8 cellular contexts compared by ENCODE assay signal in the genomic region with DNA sequence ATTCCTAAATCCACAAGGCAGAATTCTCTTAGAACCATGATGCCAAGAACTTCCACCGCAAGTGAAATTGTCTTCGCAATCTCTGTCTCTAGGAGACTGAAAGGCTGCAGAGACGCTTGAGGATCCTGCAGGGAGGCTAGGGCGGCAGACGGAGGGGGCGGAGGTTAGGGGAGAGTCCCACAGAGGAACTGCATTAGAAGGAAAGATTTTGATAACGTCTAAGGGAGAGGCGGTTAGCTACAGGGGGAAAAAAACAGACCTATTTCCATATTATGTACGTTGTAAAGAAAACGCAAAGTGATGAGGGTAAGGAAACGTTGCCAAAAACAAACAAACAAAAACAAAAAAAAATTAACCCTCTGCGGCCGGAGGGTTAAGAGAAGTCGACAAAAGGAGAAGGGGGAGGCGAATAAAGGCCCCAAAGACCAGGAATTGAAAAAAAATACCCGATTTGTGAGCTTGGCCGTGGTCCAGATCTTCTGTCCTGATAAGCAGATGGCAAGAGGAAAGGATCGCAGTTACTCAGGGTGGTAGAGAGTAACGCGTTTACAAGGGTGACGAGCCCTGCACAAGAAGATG. TPM values are rescaled to one million over a fixed set of nuclear protein-coding genes. Genes with fewer than 3 reads are reported as not detected.
A peak's percentile ranks its signal among the peaks of the same experiment; 100 is the strongest.
DNase-seq lines count a peak whose midpoint lies in the region; ATAC-seq and TF ChIP-seq lines count a peak whose summit lies in the region.

No MANE protein-coding gene starts in this region.

- H3K9me3 ChIP-seq in liver (ENCODE audit: control insufficient read depth in 4 of 4, low read length in 3 of 4) = no peaks in the 10 kb centered on the region

- no peak for TF ChIP-seq RAD21 in liver (IDR thresholded peaks at IDR 0.05)

- TF ChIP-seq CTCF in liver (IDR thresholded peaks at IDR 0.05; ENCODE audit: low read depth, low read length, missing input control) = no peak

- H3K36me3 ChIP-seq in liver (ENCODE audit: control insufficient read depth in 4 of 4, insufficient read depth in 3 of 4, low read depth in 1 of 4, low read length in 3 of 4) = no peaks in the 10 kb centered on the region

- peak overlapping the region; percentile 85 to 93 for H3K27ac ChIP-seq in liver (ENCODE audit: low read depth in 1 of 2, low read length in 2 of 2)

- no peaks in the 10 kb centered on the region for H3K27me3 ChIP-seq in liver (ENCODE audit: control insufficient read depth in 4 of 4, insufficient read depth in 4 of 4, low read length in 3 of 4)

- WGBS in liver = under 1% methylated on average over 21 of the region's 21 CpGs

- H3K4me1 ChIP-seq in liver (ENCODE audit: control insufficient read depth in 4 of 4, insufficient read depth in 4 of 4, low read length in 3 of 4) = peaks cover 2 to 50% (median 38%) of the 10 kb centered on the region in 4 donors

- ATAC-seq in HG02885 (IDR thresholded peaks at IDR 0.05; ENCODE audit: poor library complexity, unreplicated experiment) = peak; percentile 25

- H3K9ac ChIP-seq in liver (ENCODE audit: low read depth in 1 of 2, low read length in 2 of 2) = peak overlapping the region; percentile 81 to 87

- DNase-seq in SHP77 (lab: John Stamatoyannopoulos, UW) (peak; percentile 68 to 77), SHP77 treated with DMSO at 0.1 percent for 48 hours (lab: John Stamatoyannopoulos, UW) (no peak), NCI-H2107 (lab: John Stamatoyannopoulos, UW) (peak; percentile 16), dedifferentiated amniotic fluid mesenchymal stem cell (ENCODE audit: extremely low spot score) (peak; percentile 77)
- peak; percentile 50 to 58 for DNase-seq in activated CD4-positive, alpha-beta T cell treated with anti-CD3 and anti-CD28 coated beads for 4 hours
- DNase-seq in stimulated activated CD4-positive, alpha-beta T cell treated with anti-CD3 and anti-CD28 coated beads, TNF-alpha, amount 100 ng/mL, for 1 hour (ENCODE audit: low read depth in 3 of 3, low spot score in 1 of 3) = peak in 2 of 3 donors; percentile 15 to 29

- H3K4me3 ChIP-seq in liver (ENCODE audit: low read depth in 1 of 3, low read length in 3 of 3) = peak overlapping the region; percentile 61 to 99 (median 90)

TF ChIP-seq in liver, 16 proteins besides CTCF, POLR2A, EP300 and RAD21:
- TF ChIP-seq FOXA1 (IDR thresholded peaks at IDR 0.05) = no peak
- TF ChIP-seq EGR1 (IDR thresholded peaks at IDR 0.05; ENCODE audit: low read depth in 2 of 2) = no peak
- no peak for TF ChIP-seq RXRA (IDR thresholded peaks at IDR 0.05)
- TF ChIP-seq SP1 (IDR thresholded peaks at IDR 0.05) = no peak
- no peak for TF ChIP-seq HNF4G (IDR thresholded peaks at IDR 0.05)
- TF ChIP-seq, protein P1, sequence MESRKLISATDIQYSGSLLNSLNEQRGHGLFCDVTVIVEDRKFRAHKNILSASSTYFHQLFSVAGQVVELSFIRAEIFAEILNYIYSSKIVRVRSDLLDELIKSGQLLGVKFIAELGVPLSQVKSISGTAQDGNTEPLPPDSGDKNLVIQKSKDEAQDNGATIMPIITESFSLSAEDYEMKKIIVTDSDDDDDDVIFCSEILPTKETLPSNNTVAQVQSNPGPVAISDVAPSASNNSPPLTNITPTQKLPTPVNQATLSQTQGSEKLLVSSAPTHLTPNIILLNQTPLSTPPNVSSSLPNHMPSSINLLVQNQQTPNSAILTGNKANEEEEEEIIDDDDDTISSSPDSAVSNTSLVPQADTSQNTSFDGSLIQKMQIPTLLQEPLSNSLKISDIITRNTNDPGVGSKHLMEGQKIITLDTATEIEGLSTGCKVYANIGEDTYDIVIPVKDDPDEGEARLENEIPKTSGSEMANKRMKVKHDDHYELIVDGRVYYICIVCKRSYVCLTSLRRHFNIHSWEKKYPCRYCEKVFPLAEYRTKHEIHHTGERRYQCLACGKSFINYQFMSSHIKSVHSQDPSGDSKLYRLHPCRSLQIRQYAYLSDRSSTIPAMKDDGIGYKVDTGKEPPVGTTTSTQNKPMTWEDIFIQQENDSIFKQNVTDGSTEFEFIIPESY (IDR thresholded peaks at IDR 0.05) = no peak

RNA-seq across cellular contexts. Expression of a gene that starts 0.5 kb away (rescaled TPM):
- 1 to 10 TPM; 7.4 to 7.9 TPM for total RNA-seq in liver
- polyA plus RNA-seq in liver = 1 to 10 TPM; 2.3 to 4.1 TPM

RNA-seq across cellular contexts. Expression of a gene that starts 0.8 kb away (rescaled TPM):
- 10 to 100 TPM; 10.5 to 12.7 TPM for total RNA-seq in liver
- polyA plus RNA-seq in liver = 1 to 10 TPM; 2.5 to 4.4 TPM
